16 cellular contexts compared by ENCODE assay signal in genomic region chr16:86002178-86002577, GRCh38.
DNase-seq lines count a peak whose midpoint lies in the region; ATAC-seq, FAIRE-seq and TF ChIP-seq lines count a peak whose summit lies in the region.
"Had no signal": no experiment of that assay in that cellular context is flagged by ENCODE, and none has a peak within 500 bp of the region (broad histone marks: within the 10 kb centered on the region; RNA-seq: fewer than 3 reads in every experiment).

No MANE protein-coding gene starts in this region.

- POLR2A ChIA-PET in CD4-positive, alpha-beta T cell (lab: Charles Lee), result no interaction called here

- no peaks in the 10 kb centered on the region for H3K9me3 ChIP-seq in CD4-positive, alpha-beta T cell (ENCODE audit: control insufficient read depth, low read length)
- H3K9me3 ChIP-seq in ovary, result no peaks in the 10 kb centered on the region
- H3K9me3 ChIP-seq: adrenal gland, SJSA1 had no signal

- H3K27ac Mint-ChIP-seq in IgD-negative memory B cell, result peak overlapping the region; percentile 79 to 95 (median 83)
- H3K27ac Mint-ChIP-seq in CD4-positive, alpha-beta T cell, result no peak overlapping the region

- CTCF ChIA-PET in CD4-positive, alpha-beta T cell (lab: Charles Lee), result no interaction called here

- FAIRE-seq in GM12891 (lab: Jason Lieb, UNC), result peak; percentile 83
- FAIRE-seq: colon had no signal

- TF ChIP-seq CTCF in CD4-positive, alpha-beta T cell (IDR thresholded peaks at IDR 0.05), result no peak
- TF ChIP-seq CTCF in ovary (IDR thresholded peaks at IDR 0.05), result no peak

- ATAC-seq in GM19324 (IDR thresholded peaks at IDR 0.05; ENCODE audit: low FRiP score, unreplicated experiment) (peak; percentile 87), HG02798 (IDR thresholded peaks at IDR 0.05; ENCODE audit: poor library complexity, unreplicated experiment) (peak; percentile 77)
- no peak for ATAC-seq in CD4-positive, alpha-beta T cell (ENCODE audit: poor library complexity)

- no peak overlapping the region for H3K27ac ChIP-seq in CD4-positive, alpha-beta T cell (ENCODE audit: low read depth, low read length)
- H3K27ac ChIP-seq in ovary, result no peak overlapping the region
- H3K27ac ChIP-seq: adrenal gland, KMS-11, SJSA1 had no signal

- H3K27me3 Mint-ChIP-seq in IgD-negative memory B cell, result peaks cover 2% of the 10 kb centered on the region
- peaks cover 4% of the 10 kb centered on the region for H3K27me3 Mint-ChIP-seq in CD4-positive, alpha-beta T cell

- intact Hi-C loops in CD4-positive, alpha-beta T cell (cut with DNase I, micrococcal nuclease), result no loop called here
- intact Hi-C loops in ovary (cut with DNase I), result no loop called here

- 84 to 92% (median 86%) methylated on average over 3 of the region's 3 CpGs for WGBS in ovary, 3 donors

- H3K9me3 Mint-ChIP-seq in IgD-negative memory B cell, result peaks cover 0 to 3% (median 0%) of the 10 kb centered on the region in 3 donors
- no peaks in the 10 kb centered on the region for H3K9me3 Mint-ChIP-seq in CD4-positive, alpha-beta T cell

- no peak overlapping the region for H3K4me3 ChIP-seq in ovary
- H3K4me3 ChIP-seq: adrenal gland, SJSA1 had no signal

- peaks cover 42 to 53% (median 49%) of the 10 kb centered on the region in 3 donors for H3K4me1 Mint-ChIP-seq in IgD-negative memory B cell
- peaks cover 10% of the 10 kb centered on the region for H3K4me1 Mint-ChIP-seq in CD4-positive, alpha-beta T cell (ENCODE audit: low read depth)

- TF ChIP-seq POLR2A in GM12891 (IDR thresholded peaks at IDR 0.05; ENCODE audit: low read depth, low read length), result no peak
- TF ChIP-seq POLR2A in ovary (IDR thresholded peaks at IDR 0.05), result no peak

- no peaks in the 10 kb centered on the region for H3K36me3 ChIP-seq in ovary
- H3K36me3 ChIP-seq: adrenal gland, SJSA1 had no signal

- DNase-seq in GM12891 (ENCODE audit: insufficient read length, low spot score), result no peak
- no peak for DNase-seq in CD4-positive, alpha-beta T cell
- no peak for DNase-seq in ovary
- DNase-seq in cerebellar nuclear complex (lab: John Stamatoyannopoulos, UW), result no peak
- DNase-seq in cerebellum (ENCODE audit: low spot score), result no peak
- DNase-seq: activated CD4-positive, CD25-positive, alpha-beta regulatory T cell; activated T-cell treated with anti-CD3 and anti-CD28 coated beads, Interleukin-2, amount 50 U/mL, for 1 hour; NCI-H1694 treated with DMSO at 0.1 percent for 48 hours; stimulated activated CD4-positive, alpha-beta T cell treated with anti-CD3 and anti-CD28 coated beads, Interleukin-15, amount 100 ng/mL, for 24 hours had no signal

- no peaks in the 10 kb centered on the region for H3K27me3 ChIP-seq in CD4-positive, alpha-beta T cell (ENCODE audit: control insufficient read depth, insufficient read depth, low read length)
- no peaks in the 10 kb centered on the region for H3K27me3 ChIP-seq in ovary
- H3K27me3 ChIP-seq: adrenal gland had no signal

- H3K4me3 Mint-ChIP-seq in IgD-negative memory B cell, result peak overlapping the region in 3 of 4 donors; percentile 44 to 88 (median 73)
- H3K4me3 Mint-ChIP-seq in CD4-positive, alpha-beta T cell, result no peak overlapping the region

- no peak for TF ChIP-seq EP300 in ovary (IDR thresholded peaks at IDR 0.05)

- H3K4me1 ChIP-seq in ovary (ENCODE audit: insufficient read depth), result no peaks in the 10 kb centered on the region
- H3K4me1 ChIP-seq: adrenal gland, SJSA1 had no signal

- no peaks in the 10 kb centered on the region for H3K36me3 Mint-ChIP-seq in IgD-negative memory B cell
- H3K36me3 Mint-ChIP-seq in CD4-positive, alpha-beta T cell (ENCODE audit: low read depth), result no peaks in the 10 kb centered on the region

TF ChIP-seq in GM12891, 5 proteins besides CTCF, POLR2A, EP300 and RAD21:
- TF ChIP-seq POU2F2 (IDR thresholded peaks at IDR 0.05; ENCODE audit: low read depth, low read length) (peak; percentile 97), PAX5 (IDR thresholded peaks at IDR 0.05; ENCODE audit: insufficient read depth, low read length, severe bottlenecking) (no peak)
